23 cellular contexts compared by ENCODE assay signal in the genomic region with DNA sequence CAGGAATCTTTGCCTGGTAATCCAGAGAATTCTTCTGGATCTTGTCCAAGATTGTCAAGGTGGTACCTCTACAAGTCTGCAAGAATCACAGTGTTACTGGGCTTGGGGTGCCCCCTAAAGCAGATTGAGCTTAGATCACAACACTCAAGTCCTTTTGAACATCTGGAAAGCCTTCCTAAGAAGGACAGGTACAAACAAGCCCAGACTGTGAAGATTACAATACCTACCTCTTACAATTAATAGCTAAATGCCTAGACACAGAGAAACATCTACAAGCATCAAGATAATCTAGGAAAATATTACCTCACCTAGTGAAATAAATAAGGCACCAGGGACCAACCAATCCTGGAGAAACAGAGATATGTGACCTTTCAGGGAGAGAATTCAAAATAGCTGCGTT. TPM values are rescaled to one million over a fixed set of nuclear protein-coding genes. Genes with fewer than 3 reads are reported as not detected.
"Had no signal": no experiment of that assay in that cellular context is flagged by ENCODE, and none has a peak within 500 bp of the region (broad histone marks: within the 10 kb centered on the region; RNA-seq: fewer than 3 reads in every experiment).

No MANE protein-coding gene starts in this region.

- H3K36me3 Mint-ChIP-seq: type B pancreatic cell had no signal

- H3K27ac Mint-ChIP-seq: naive thymus-derived CD8-positive, alpha-beta T cell; type B pancreatic cell had no signal

- H3K4me3 ChIP-seq: esophagus squamous epithelium, mucosa of descending colon, sigmoid colon, skin epidermis, suprapubic skin, thyroid gland, uterus had no signal

- H3K4me1 ChIP-seq: sigmoid colon, uterus had no signal

- H3K9me3 ChIP-seq: mucosa of descending colon, neutrophil, sigmoid colon, suprapubic skin, thyroid gland had no signal

- H3K4me3 Mint-ChIP-seq: naive thymus-derived CD8-positive, alpha-beta T cell; type B pancreatic cell had no signal

- DNase-seq: effector memory CD4-positive, alpha-beta T cell; esophagus squamous epithelium; foreskin fibroblast; hippocampal formation; kidney glomerular epithelial cell; mucosa of descending colon; naive thymus-derived CD8-positive, alpha-beta T cell; posterior cingulate gyrus; sigmoid colon; stimulated activated CD4-positive, alpha-beta T cell treated with anti-CD3 and anti-CD28 coated beads, Interleukin-12 subunit alpha, Interleukin-12 subunit beta, amount 100 ng/mL, for 4 hours; stimulated activated naive CD8-positive, alpha-beta T cell treated with anti-CD3 and anti-CD28 coated beads, Interleukin-15, Interleukin-2, amounts not matched to agents 100 U/mL and 50 U/mL, for 24 hours; thyroid gland; uterus had no signal

- H3K27me3 ChIP-seq: neutrophil, sigmoid colon, suprapubic skin, thyroid gland, uterus had no signal

- ATAC-seq: left lobe of liver; mucosa of descending colon; naive thymus-derived CD8-positive, alpha-beta T cell; stimulated activated naive CD8-positive, alpha-beta T cell treated with anti-CD3 and anti-CD28 coated beads, Interleukin-15, Interleukin-2, amounts not matched to agents 100 U/mL and 50 U/mL, for 24 hours had no signal

- H3K36me3 ChIP-seq: esophagus squamous epithelium, neutrophil, sigmoid colon, suprapubic skin, thyroid gland, uterus had no signal

- H3K27ac ChIP-seq: epithelial cell of prostate, esophagus squamous epithelium, neutrophil, sigmoid colon, suprapubic skin, thyroid gland, uterus had no signal

RNA-seq across cellular contexts. Expression of a gene that starts 17.5 kb away (rescaled TPM):
- total RNA-seq: left lobe of liver; lower leg skin; mucosa of descending colon; naive thymus-derived CD8-positive, alpha-beta T cell; osteoblast; pulmonary artery endothelial cell; sigmoid colon; thyroid gland had no signal
- polyA plus RNA-seq: naive thymus-derived CD8-positive, alpha-beta T cell; neural cell; sigmoid colon had no signal

RNA-seq across cellular contexts. Expression of a gene that starts 49.3 kb away (rescaled TPM):
- total RNA-seq: esophagus squamous epithelium; left lobe of liver; lower leg skin; mucosa of descending colon; naive thymus-derived CD8-positive, alpha-beta T cell; osteoblast; pulmonary artery endothelial cell; sigmoid colon; suprapubic skin; thyroid gland; uterus had no signal
- polyA plus RNA-seq: neural cell had no signal
